ENCODE assay signal across 1 cellular context in the genomic region with DNA sequence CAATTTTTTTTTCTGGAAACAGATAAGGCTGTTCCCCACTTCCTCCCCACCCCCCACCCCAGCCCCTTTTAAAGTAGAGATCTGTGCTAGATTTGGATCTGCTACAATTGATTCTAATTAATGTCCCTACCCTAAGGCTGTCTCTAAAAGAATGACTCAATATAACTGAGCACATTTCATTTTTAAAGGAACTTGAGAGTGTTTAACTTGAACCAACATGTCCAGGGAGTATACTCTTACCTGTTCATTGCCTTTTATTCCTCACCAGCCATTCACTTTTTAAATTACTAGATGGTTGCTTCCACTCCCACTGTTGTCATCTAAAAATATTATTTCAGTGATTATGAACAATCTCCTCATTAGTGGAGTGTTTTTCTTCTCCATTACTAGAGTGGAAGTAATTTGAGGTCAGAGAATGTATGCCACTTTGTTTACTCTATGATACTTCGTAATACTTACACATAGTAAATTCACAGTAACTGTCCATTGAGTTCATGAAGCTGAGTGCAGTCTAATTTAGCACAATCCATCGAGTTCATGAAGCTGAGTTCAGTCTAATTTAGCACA.
A peak's percentile ranks its signal among the peaks of the same experiment; 100 is the strongest.
TF ChIP-seq lines count a peak whose summit lies in the region.

No MANE protein-coding gene starts in this region.

TF ChIP-seq in HEK293, 187 proteins besides CTCF, POLR2A, EP300 and RAD21 (continued from another document and continues in another):
- TF ChIP-seq, protein P1, sequence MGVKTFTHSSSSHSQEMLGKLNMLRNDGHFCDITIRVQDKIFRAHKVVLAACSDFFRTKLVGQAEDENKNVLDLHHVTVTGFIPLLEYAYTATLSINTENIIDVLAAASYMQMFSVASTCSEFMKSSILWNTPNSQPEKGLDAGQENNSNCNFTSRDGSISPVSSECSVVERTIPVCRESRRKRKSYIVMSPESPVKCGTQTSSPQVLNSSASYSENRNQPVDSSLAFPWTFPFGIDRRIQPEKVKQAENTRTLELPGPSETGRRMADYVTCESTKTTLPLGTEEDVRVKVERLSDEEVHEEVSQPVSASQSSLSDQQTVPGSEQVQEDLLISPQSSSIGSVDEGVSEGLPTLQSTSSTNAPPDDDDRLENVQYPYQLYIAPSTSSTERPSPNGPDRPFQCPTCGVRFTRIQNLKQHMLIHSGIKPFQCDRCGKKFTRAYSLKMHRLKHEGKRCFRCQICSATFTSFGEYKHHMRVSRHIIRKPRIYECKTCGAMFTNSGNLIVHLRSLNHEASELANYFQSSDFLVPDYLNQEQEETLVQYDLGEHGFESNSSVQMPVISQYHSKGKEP (tag by site-specific recombination; IDR thresholded peaks at IDR 0.05) = no peak
- TF ChIP-seq ZBTB7A (tag by site-specific recombination; IDR thresholded peaks at IDR 0.05; ENCODE audit: low read depth) (no peak), OVOL3 (tag by site-specific recombination; IDR thresholded peaks at IDR 0.05) (peak; percentile 64), ZNF791 (tag by site-specific recombination; IDR thresholded peaks at IDR 0.05) (no peak), ZNF223 (tag by site-specific recombination; IDR thresholded peaks at IDR 0.05) (no peak), HOXC10 (CRISPR knock-in tag; IDR thresholded peaks at IDR 0.05) (no peak), SP2 (tag by site-specific recombination; IDR thresholded peaks at IDR 0.05) (no peak), ZNF24 (tag by site-specific recombination; IDR thresholded peaks at IDR 0.05) (no peak), ZNF558 (tag by site-specific recombination; IDR thresholded peaks at IDR 0.05) (no peak), KLF8 (tag by site-specific recombination; IDR thresholded peaks at IDR 0.05) (no peak), ZNF501 (tag by site-specific recombination; IDR thresholded peaks at IDR 0.05) (no peak), SP3 (tag by site-specific recombination; IDR thresholded peaks at IDR 0.05) (no peak), ZNF341 (tag by site-specific recombination; IDR thresholded peaks at IDR 0.05; ENCODE audit: low read depth) (peak; percentile 48; the same call in 1 of the 2 replicates), ZNF221 (tag by site-specific recombination; IDR thresholded peaks at IDR 0.05; ENCODE audit: borderline replicate concordance) (no peak), KLF7 (tag by site-specific recombination; IDR thresholded peaks at IDR 0.05; ENCODE audit: borderline replicate concordance) (no peak), ZNF404 (tag by site-specific recombination; IDR thresholded peaks at IDR 0.05) (no peak), BCL11B (tag by site-specific recombination; IDR thresholded peaks at IDR 0.05; ENCODE audit: low read depth) (no peak), MEIS1 (CRISPR knock-in tag; IDR thresholded peaks at IDR 0.05; ENCODE audit: borderline replicate concordance) (no peak), BCL11A (tag by site-specific recombination; IDR thresholded peaks at IDR 0.05; ENCODE audit: low read depth) (no peak), ZNF266 (tag by site-specific recombination; IDR thresholded peaks at IDR 0.05; ENCODE audit: low read depth) (no peak), WT1 (tag by site-specific recombination; IDR thresholded peaks at IDR 0.05) (peak; percentile 97), ZBTB17 (tag by site-specific recombination; IDR thresholded peaks at IDR 0.05) (no peak), ZNF202 (tag by site-specific recombination; IDR thresholded peaks at IDR 0.05; ENCODE audit: borderline replicate concordance) (no peak)
- TF ChIP-seq, protein P2, sequence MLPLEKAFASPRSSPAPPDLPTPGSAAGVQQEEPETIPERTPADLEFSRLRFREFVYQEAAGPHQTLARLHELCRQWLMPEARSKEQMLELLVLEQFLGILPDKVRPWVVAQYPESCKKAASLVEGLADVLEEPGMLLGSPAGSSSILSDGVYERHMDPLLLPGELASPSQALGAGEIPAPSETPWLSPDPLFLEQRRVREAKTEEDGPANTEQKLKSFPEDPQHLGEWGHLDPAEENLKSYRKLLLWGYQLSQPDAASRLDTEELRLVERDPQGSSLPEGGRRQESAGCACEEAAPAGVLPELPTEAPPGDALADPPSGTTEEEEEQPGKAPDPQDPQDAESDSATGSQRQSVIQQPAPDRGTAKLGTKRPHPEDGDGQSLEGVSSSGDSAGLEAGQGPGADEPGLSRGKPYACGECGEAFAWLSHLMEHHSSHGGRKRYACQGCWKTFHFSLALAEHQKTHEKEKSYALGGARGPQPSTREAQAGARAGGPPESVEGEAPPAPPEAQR (tag by site-specific recombination; IDR thresholded peaks at IDR 0.05) = no peak
- TF ChIP-seq, protein P3, sequence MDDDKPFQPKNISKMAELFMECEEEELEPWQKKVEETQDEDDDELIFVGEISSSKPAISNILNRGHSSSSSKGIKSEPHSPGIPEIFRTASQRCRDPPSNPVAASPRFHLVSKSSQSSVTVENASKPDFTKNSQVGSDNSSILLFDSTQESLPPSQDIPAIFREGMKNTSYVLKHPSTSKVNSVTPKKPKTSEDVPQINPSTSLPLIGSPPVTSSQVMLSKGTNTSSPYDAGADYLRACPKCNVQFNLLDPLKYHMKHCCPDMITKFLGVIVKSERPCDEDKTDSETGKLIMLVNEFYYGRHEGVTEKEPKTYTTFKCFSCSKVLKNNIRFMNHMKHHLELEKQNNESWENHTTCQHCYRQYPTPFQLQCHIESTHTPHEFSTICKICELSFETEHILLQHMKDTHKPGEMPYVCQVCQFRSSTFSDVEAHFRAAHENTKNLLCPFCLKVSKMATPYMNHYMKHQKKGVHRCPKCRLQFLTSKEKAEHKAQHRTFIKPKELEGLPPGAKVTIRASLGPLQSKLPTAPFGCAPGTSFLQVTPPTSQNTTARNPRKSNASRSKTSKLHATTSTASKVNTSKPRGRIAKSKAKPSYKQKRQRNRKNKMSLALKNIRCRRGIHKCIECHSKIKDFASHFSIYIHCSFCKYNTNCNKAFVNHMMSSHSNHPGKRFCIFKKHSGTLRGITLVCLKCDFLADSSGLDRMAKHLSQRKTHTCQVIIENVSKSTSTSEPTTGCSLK (tag by site-specific recombination; IDR thresholded peaks at IDR 0.05) = no peak
- TF ChIP-seq, protein P4, sequence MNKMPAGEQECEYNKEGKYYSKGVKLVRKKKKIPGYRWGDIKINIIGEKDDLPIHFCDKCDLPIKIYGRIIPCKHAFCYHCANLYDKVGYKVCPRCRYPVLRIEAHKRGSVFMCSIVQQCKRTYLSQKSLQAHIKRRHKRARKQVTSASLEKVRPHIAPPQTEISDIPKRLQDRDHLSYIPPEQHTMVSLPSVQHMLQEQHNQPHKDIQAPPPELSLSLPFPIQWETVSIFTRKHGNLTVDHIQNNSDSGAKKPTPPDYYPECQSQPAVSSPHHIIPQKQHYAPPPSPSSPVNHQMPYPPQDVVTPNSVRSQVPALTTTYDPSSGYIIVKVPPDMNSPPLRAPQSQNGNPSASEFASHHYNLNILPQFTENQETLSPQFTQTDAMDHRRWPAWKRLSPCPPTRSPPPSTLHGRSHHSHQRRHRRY (tag by site-specific recombination; IDR thresholded peaks at IDR 0.05) = no peak
- TF ChIP-seq, protein P5, sequence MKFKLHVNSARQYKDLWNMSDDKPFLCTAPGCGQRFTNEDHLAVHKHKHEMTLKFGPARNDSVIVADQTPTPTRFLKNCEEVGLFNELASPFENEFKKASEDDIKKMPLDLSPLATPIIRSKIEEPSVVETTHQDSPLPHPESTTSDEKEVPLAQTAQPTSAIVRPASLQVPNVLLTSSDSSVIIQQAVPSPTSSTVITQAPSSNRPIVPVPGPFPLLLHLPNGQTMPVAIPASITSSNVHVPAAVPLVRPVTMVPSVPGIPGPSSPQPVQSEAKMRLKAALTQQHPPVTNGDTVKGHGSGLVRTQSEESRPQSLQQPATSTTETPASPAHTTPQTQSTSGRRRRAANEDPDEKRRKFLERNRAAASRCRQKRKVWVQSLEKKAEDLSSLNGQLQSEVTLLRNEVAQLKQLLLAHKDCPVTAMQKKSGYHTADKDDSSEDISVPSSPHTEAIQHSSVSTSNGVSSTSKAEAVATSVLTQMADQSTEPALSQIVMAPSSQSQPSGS (tag by site-specific recombination; IDR thresholded peaks at IDR 0.05; ENCODE audit: low read depth) = no peak
- TF ChIP-seq, protein P6, sequence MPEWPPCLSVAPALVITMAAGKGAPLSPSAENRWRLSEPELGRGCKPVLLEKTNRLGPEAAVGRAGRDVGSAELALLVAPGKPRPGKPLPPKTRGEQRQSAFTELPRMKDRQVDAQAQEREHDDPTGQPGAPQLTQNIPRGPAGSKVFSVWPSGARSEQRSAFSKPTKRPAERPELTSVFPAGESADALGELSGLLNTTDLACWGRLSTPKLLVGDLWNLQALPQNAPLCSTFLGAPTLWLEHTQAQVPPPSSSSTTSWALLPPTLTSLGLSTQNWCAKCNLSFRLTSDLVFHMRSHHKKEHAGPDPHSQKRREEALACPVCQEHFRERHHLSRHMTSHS (tag by site-specific recombination; IDR thresholded peaks at IDR 0.05) = no peak
- TF ChIP-seq, protein P7, sequence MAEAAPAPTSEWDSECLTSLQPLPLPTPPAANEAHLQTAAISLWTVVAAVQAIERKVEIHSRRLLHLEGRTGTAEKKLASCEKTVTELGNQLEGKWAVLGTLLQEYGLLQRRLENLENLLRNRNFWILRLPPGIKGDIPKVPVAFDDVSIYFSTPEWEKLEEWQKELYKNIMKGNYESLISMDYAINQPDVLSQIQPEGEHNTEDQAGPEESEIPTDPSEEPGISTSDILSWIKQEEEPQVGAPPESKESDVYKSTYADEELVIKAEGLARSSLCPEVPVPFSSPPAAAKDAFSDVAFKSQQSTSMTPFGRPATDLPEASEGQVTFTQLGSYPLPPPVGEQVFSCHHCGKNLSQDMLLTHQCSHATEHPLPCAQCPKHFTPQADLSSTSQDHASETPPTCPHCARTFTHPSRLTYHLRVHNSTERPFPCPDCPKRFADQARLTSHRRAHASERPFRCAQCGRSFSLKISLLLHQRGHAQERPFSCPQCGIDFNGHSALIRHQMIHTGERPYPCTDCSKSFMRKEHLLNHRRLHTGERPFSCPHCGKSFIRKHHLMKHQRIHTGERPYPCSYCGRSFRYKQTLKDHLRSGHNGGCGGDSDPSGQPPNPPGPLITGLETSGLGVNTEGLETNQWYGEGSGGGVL (tag by site-specific recombination; IDR thresholded peaks at IDR 0.05) = no peak
- TF ChIP-seq, protein P8, sequence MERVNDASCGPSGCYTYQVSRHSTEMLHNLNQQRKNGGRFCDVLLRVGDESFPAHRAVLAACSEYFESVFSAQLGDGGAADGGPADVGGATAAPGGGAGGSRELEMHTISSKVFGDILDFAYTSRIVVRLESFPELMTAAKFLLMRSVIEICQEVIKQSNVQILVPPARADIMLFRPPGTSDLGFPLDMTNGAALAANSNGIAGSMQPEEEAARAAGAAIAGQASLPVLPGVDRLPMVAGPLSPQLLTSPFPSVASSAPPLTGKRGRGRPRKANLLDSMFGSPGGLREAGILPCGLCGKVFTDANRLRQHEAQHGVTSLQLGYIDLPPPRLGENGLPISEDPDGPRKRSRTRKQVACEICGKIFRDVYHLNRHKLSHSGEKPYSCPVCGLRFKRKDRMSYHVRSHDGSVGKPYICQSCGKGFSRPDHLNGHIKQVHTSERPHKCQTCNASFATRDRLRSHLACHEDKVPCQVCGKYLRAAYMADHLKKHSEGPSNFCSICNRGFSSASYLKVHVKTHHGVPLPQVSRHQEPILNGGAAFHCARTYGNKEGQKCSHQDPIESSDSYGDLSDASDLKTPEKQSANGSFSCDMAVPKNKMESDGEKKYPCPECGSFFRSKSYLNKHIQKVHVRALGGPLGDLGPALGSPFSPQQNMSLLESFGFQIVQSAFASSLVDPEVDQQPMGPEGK (tag by site-specific recombination; IDR thresholded peaks at IDR 0.05) = no peak
- TF ChIP-seq, protein P9, sequence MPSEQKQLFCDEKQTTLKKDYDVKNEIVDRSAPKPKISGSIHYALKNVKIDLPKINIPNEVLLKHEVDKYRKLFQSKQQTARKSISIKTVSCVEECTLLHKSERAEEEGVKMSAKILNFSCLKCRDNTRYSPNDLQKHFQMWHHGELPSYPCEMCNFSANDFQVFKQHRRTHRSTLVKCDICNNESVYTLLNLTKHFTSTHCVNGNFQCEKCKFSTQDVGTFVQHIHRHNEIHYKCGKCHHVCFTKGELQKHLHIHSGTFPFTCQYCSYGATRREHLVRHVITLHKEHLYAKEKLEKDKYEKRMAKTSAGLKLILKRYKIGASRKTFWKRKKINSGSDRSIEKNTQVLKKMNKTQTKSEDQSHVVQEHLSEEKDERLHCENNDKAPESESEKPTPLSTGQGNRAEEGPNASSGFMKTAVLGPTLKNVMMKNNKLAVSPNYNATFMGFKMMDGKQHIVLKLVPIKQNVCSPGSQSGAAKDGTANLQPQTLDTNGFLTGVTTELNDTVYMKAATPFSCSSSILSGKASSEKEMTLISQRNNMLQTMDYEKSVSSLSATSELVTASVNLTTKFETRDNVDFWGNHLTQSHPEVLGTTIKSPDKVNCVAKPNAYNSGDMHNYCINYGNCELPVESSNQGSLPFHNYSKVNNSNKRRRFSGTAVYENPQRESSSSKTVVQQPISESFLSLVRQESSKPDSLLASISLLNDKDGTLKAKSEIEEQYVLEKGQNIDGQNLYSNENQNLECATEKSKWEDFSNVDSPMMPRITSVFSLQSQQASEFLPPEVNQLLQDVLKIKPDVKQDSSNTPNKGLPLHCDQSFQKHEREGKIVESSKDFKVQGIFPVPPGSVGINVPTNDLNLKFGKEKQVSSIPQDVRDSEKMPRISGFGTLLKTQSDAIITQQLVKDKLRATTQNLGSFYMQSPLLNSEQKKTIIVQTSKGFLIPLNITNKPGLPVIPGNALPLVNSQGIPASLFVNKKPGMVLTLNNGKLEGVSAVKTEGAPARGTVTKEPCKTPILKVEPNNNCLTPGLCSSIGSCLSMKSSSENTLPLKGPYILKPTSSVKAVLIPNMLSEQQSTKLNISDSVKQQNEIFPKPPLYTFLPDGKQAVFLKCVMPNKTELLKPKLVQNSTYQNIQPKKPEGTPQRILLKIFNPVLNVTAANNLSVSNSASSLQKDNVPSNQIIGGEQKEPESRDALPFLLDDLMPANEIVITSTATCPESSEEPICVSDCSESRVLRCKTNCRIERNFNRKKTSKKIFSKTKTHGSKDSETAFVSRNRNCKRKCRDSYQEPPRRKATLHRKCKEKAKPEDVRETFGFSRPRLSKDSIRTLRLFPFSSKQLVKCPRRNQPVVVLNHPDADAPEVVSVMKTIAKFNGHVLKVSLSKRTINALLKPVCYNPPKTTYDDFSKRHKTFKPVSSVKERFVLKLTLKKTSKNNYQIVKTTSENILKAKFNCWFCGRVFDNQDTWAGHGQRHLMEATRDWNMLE (tag by site-specific recombination; conservative IDR thresholded peaks at IDR 0.05; ENCODE audit: low read depth) = no peak
- TF ChIP-seq, protein P10, sequence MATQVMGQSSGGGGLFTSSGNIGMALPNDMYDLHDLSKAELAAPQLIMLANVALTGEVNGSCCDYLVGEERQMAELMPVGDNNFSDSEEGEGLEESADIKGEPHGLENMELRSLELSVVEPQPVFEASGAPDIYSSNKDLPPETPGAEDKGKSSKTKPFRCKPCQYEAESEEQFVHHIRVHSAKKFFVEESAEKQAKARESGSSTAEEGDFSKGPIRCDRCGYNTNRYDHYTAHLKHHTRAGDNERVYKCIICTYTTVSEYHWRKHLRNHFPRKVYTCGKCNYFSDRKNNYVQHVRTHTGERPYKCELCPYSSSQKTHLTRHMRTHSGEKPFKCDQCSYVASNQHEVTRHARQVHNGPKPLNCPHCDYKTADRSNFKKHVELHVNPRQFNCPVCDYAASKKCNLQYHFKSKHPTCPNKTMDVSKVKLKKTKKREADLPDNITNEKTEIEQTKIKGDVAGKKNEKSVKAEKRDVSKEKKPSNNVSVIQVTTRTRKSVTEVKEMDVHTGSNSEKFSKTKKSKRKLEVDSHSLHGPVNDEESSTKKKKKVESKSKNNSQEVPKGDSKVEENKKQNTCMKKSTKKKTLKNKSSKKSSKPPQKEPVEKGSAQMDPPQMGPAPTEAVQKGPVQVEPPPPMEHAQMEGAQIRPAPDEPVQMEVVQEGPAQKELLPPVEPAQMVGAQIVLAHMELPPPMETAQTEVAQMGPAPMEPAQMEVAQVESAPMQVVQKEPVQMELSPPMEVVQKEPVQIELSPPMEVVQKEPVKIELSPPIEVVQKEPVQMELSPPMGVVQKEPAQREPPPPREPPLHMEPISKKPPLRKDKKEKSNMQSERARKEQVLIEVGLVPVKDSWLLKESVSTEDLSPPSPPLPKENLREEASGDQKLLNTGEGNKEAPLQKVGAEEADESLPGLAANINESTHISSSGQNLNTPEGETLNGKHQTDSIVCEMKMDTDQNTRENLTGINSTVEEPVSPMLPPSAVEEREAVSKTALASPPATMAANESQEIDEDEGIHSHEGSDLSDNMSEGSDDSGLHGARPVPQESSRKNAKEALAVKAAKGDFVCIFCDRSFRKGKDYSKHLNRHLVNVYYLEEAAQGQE (tag by site-specific recombination; IDR thresholded peaks at IDR 0.05) = no peak
